Comparison of ENCODE assay signal across 9 cellular contexts in genomic region chr1:34781071-34781843, GRCh38. TPM values are rescaled to one million over a fixed set of nuclear protein-coding genes. Genes with fewer than 3 reads are reported as not detected.
DNase-seq lines count a peak whose midpoint lies in the region; ATAC-seq and TF ChIP-seq lines count a peak whose summit lies in the region.
"Had no signal": no experiment of that assay in that cellular context is flagged by ENCODE, and none has a peak within 500 bp of the region (broad histone marks: within the 10 kb centered on the region; RNA-seq: fewer than 3 reads in every experiment).

TSS of gene GJB3 (plus strand) at chr1:34781214. CDS start at chr1:34784763, 3,549 bp downstream.

- H3K27ac ChIP-seq in GM23338 (ENCODE audit: low read depth), result no peak within 1 kb of the TSS
- no peak within 1 kb of the TSS for H3K27ac ChIP-seq in iPS DF 6.9 (ENCODE audit: low read length)
- H3K27ac ChIP-seq: SJCRH30 had no signal

- H3K9me2 ChIP-seq in GM23338 (ENCODE audit: insufficient read depth), result no peaks in the 10 kb centered on the region

- H4K20me1 ChIP-seq in GM23338 (replicated peaks; ENCODE audit: insufficient read depth), result no peaks in the 10 kb centered on the region

- H3K27me3 Mint-ChIP-seq in GM23338 (ENCODE audit: insufficient read depth, low read depth, poor library complexity) (peaks cover 26% of the 10 kb centered on the region), T-helper 17 cell (peaks cover 72% of the 10 kb centered on the region)
- peaks cover 41% of the 10 kb centered on the region for H3K27me3 Mint-ChIP-seq in activated T-helper 2 cell treated with anti-CD3 and anti-CD28 coated beads, Interferon-gamma antibody, Interleukin-2, Interleukin-4, amounts not matched to agents 10 μg/mL and 5 μg/mL and 100 μg/mL, durations not matched to agents 14 hours and 24 hours and 36 hours (ENCODE audit: low read depth)

- H3K36me3 Mint-ChIP-seq in GM23338 (ENCODE audit: low read depth) (no peaks in the 10 kb centered on the region), T-helper 17 cell (ENCODE audit: low read depth) (peaks cover 8% of the 10 kb centered on the region)
- no peaks in the 10 kb centered on the region for H3K36me3 Mint-ChIP-seq in activated T-helper 2 cell treated with anti-CD3 and anti-CD28 coated beads, Interferon-gamma antibody, Interleukin-2, Interleukin-4, amounts not matched to agents 10 μg/mL and 5 μg/mL and 100 μg/mL, durations not matched to agents 14 hours and 24 hours and 36 hours (ENCODE audit: low read depth)

- no peaks in the 10 kb centered on the region for H3K9me3 Mint-ChIP-seq in GM23338
- H3K9me3 Mint-ChIP-seq in activated T-helper 2 cell treated with anti-CD3 and anti-CD28 coated beads, Interferon-gamma antibody, Interleukin-2, Interleukin-4, amounts not matched to agents 10 μg/mL and 5 μg/mL and 100 μg/mL, durations not matched to agents 14 hours and 24 hours and 36 hours, result no peaks in the 10 kb centered on the region

- no CpG with 5 or more reads among the region's 62 CpGs for WGBS in iPS DF 6.9 (ENCODE audit: insufficient coverage, insufficient read length)

- H3K79me2 ChIP-seq in GM23338 (replicated peaks; ENCODE audit: insufficient read depth), result no peaks in the 10 kb centered on the region

- in situ Hi-C loops in GM13977 (cut with MboI; ENCODE audit: low pct_unique_long_range_greater_than_20kb, low sequenced_read_pairs, unreplicated experiment), result no loop called here

- H3K4me1 Mint-ChIP-seq in GM23338 (peaks cover 7% of the 10 kb centered on the region), T-helper 17 cell (peaks cover 5% of the 10 kb centered on the region)
- no peaks in the 10 kb centered on the region for H3K4me1 Mint-ChIP-seq in activated T-helper 2 cell treated with anti-CD3 and anti-CD28 coated beads, Interferon-gamma antibody, Interleukin-2, Interleukin-4, amounts not matched to agents 10 μg/mL and 5 μg/mL and 100 μg/mL, durations not matched to agents 14 hours and 24 hours and 36 hours (ENCODE audit: low read depth)

- peak; percentile 74 for ATAC-seq in GM23338
- no peak for ATAC-seq in T-helper 17 cell
- no peak for ATAC-seq in HG03565 (IDR thresholded peaks at IDR 0.05; ENCODE audit: unreplicated experiment)

- H3F3A ChIP-seq in GM23338 (replicated peaks; ENCODE audit: low read depth), result no peaks in the 10 kb centered on the region

- H3K27ac Mint-ChIP-seq in GM23338, result no peak within 1 kb of the TSS
- H3K27ac Mint-ChIP-seq in T-helper 17 cell, result no peak within 1 kb of the TSS
- no peak within 1 kb of the TSS for H3K27ac Mint-ChIP-seq in activated T-helper 2 cell treated with anti-CD3 and anti-CD28 coated beads, Interferon-gamma antibody, Interleukin-2, Interleukin-4, amounts not matched to agents 10 μg/mL and 5 μg/mL and 100 μg/mL, durations not matched to agents 14 hours and 24 hours and 36 hours

- H3K4me3 ChIP-seq in GM23338 (peak within 1 kb of the TSS; percentile 85), iPS DF 6.9 (ENCODE audit: low read length) (peak within 1 kb of the TSS; percentile 57; the same call in 1 of the 2 replicates), skeletal muscle satellite cell (ENCODE audit: low read length) (peak within 1 kb of the TSS; percentile 57)
- H3K4me3 ChIP-seq: SJCRH30 had no signal

- H3K36me3 ChIP-seq in GM23338 (ENCODE audit: insufficient read depth) (no peaks in the 10 kb centered on the region), iPS DF 6.9 (ENCODE audit: control insufficient read depth, insufficient read depth, low read length) (no peaks in the 10 kb centered on the region), skeletal muscle satellite cell (ENCODE audit: insufficient read depth, low read length) (no peaks in the 10 kb centered on the region)
- H3K36me3 ChIP-seq: SJCRH30 had no signal

- intact Hi-C loops in activated T-helper 2 cell treated with anti-CD3 and anti-CD28 coated beads, Interferon-gamma antibody, Interleukin-2, Interleukin-4, amounts not matched to agents 10 μg/mL and 5 μg/mL and 100 μg/mL, durations not matched to agents 14 hours and 24 hours and 36 hours (cut with micrococcal nuclease), result no loop called here

- peak within 1 kb of the TSS; percentile 100 for H2AFZ ChIP-seq in GM23338

- H3K4me1 ChIP-seq in GM23338 (ENCODE audit: insufficient read depth) (peaks cover 4% of the 10 kb centered on the region), iPS DF 6.9 (ENCODE audit: control insufficient read depth, insufficient read depth, low read length) (no peaks in the 10 kb centered on the region), skeletal muscle satellite cell (ENCODE audit: control insufficient read depth, insufficient read depth, low read length) (peaks cover 17% of the 10 kb centered on the region)
- H3K4me1 ChIP-seq: SJCRH30 had no signal

- H3K9me3 ChIP-seq in T-helper 17 cell (ENCODE audit: control insufficient read depth, low read length, poor library complexity, severe bottlenecking), result no peaks in the 10 kb centered on the region
- H3K9me3 ChIP-seq in iPS DF 6.9 (ENCODE audit: control insufficient read depth, insufficient read depth, low read length), result no peaks in the 10 kb centered on the region
- no peaks in the 10 kb centered on the region for H3K9me3 ChIP-seq in skeletal muscle satellite cell (replicated peaks; ENCODE audit: low read length)
- H3K9me3 ChIP-seq: SJCRH30 had no signal

- peak within 1 kb of the TSS; percentile 71 for H3K4me3 Mint-ChIP-seq in GM23338
- peak within 1 kb of the TSS; percentile 59 for H3K4me3 Mint-ChIP-seq in T-helper 17 cell
- H3K4me3 Mint-ChIP-seq in activated T-helper 2 cell treated with anti-CD3 and anti-CD28 coated beads, Interferon-gamma antibody, Interleukin-2, Interleukin-4, amounts not matched to agents 10 μg/mL and 5 μg/mL and 100 μg/mL, durations not matched to agents 14 hours and 24 hours and 36 hours (ENCODE audit: low read depth), result no peak within 1 kb of the TSS

- peaks cover 37% of the 10 kb centered on the region for H3K27me3 ChIP-seq in GM23338 (ENCODE audit: insufficient read depth)
- no peaks in the 10 kb centered on the region; the same call in 1 of the 2 replicates for H3K27me3 ChIP-seq in iPS DF 6.9 (ENCODE audit: control insufficient read depth, insufficient read depth, low read length)
- H3K27me3 ChIP-seq in skeletal muscle satellite cell (ENCODE audit: control insufficient read depth, insufficient read depth, low read length), result peaks cover 49% of the 10 kb centered on the region

- no peak for TF ChIP-seq CTCF in GM23338 (conservative IDR thresholded peaks at IDR 0.05; ENCODE audit: low read depth in 2 of 2)
- TF ChIP-seq CTCF in GM13977 (IDR thresholded peaks at IDR 0.05; ENCODE audit: extremely low read depth, insufficient read depth, missing control alignments), result no peak

- DNase-seq in GM23338 (ENCODE audit: low spot score), result peak; percentile 71
- DNase-seq in T-helper 17 cell, result no peak
- no peak for DNase-seq in iPS DF 6.9 (ENCODE audit: low read depth, low spot score)
- DNase-seq in activated T-helper 2 cell treated with anti-CD3 and anti-CD28 coated beads, Interferon-gamma antibody, Interleukin-2, Interleukin-4, amounts not matched to agents 10 μg/mL and 5 μg/mL and 100 μg/mL, durations not matched to agents 14 hours and 24 hours and 36 hours (ENCODE audit: low spot score), result no peak
- no peak for DNase-seq in NK-92 (lab: John Stamatoyannopoulos, UW; ENCODE audit: unreplicated experiment)
- DNase-seq in GM13977 (ENCODE audit: low spot score), result no peak
- DNase-seq: SJCRH30 had no signal

- H3K4me2 ChIP-seq in GM23338 (peak within 1 kb of the TSS; percentile 93), skeletal muscle satellite cell (ENCODE audit: low read length) (peak within 1 kb of the TSS; percentile 74)

- H3K9ac ChIP-seq in skeletal muscle satellite cell (ENCODE audit: low read depth, low read length), result no peak within 1 kb of the TSS

TF ChIP-seq in GM23338, 12 proteins besides CTCF, POLR2A, EP300 and RAD21 (continues in another document):
- TF ChIP-seq ZNF331 (CRISPR knock-in tag; IDR thresholded peaks at IDR 0.05; ENCODE audit: low read depth), result no peak
- TF ChIP-seq ETS1 (IDR thresholded peaks at IDR 0.05), result no peak
- no peak for TF ChIP-seq ZNF114 (CRISPR knock-in tag; IDR thresholded peaks at IDR 0.05)

RNA-seq across cellular contexts. Expression of gene GJB3, which starts in this region (rescaled TPM):
- total RNA-seq in GM23338 (2014; rRNA removed; shearing (Covaris generic)), result 0.31 and 0.50 TPM in 2 replicates
- 0.26 and 0.47 TPM in 2 replicates for polyA plus RNA-seq in GM23338 (2016; fragmentation: Nextera tagmentation; extraction: Ambion mirVana)
- not detected for total RNA-seq in T-helper 17 cell
- total RNA-seq in skeletal muscle satellite cell (2012; rRNA removed), result not detected in 2 replicates
- total RNA-seq in activated T-helper 2 cell treated with anti-CD3 and anti-CD28 coated beads, Interferon-gamma antibody, Interleukin-2, Interleukin-4, amounts not matched to agents 10 μg/mL and 5 μg/mL and 100 μg/mL, durations not matched to agents 14 hours and 24 hours and 36 hours, result not detected in 2 replicates
- total RNA-seq: SJCRH30 had no signal

Comparison
In these comparisons a context has a peak if more than half of its experiments do, and no peak if none do; other contexts are left out.
1. Peak in DNase-seq, ATAC-seq, H3K4me3 ChIP-seq and H3K4me2 ChIP-seq in GM23338; RNA of the gene not detected or under 1 TPM.